11 cellular contexts compared by ENCODE assay signal in the genomic region with DNA sequence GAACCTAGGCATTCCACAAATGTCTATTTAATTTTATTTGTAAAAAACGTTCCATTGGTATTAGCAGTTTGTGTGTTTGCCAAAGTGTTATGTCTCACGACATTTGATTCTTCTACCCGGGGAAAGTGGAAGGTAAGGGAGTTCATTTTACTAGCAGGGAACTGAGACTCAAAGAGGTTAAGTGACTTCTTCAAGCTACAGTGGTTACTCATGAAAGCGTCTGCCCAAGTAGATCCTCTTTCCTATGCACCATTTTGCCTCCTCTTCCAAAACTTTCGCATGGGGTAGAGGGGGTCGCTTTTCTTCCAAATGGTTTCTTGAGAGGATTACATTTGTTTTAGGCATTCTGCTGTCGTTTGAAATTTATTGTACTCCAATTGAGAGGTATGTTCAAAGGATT. TPM values are rescaled to one million over a fixed set of nuclear protein-coding genes. Genes with fewer than 3 reads are reported as not detected.
DNase-seq lines count a peak whose midpoint lies in the region; ATAC-seq and TF ChIP-seq lines count a peak whose summit lies in the region.
"Had no signal": no experiment of that assay in that cellular context is flagged by ENCODE, and none has a peak within 500 bp of the region (broad histone marks: within the 10 kb centered on the region; RNA-seq: fewer than 3 reads in every experiment).

No MANE protein-coding gene starts in this region.

- H3K27me3 ChIP-seq in mammary epithelial cell (ENCODE audit: insufficient read depth, low read length): no peaks in the 10 kb centered on the region

- H3K27ac Mint-ChIP-seq in natural killer cell treated with Interleukin-12 subunit alpha and Interleukin-12 subunit beta and Interleukin-15 and Interleukin-18, amount 100 ng/mL, for 72 hours: peak overlapping the region; percentile 72 to 91

- H3K9me3 ChIP-seq in mammary epithelial cell (replicated peaks; ENCODE audit: insufficient read depth, low read length): no peaks in the 10 kb centered on the region

- H4K20me1 ChIP-seq in mammary epithelial cell (ENCODE audit: insufficient read depth, low read length): no peaks in the 10 kb centered on the region

- intact Hi-C loops in mammary epithelial cell (cut with micrococcal nuclease): no loop called here

- H3K27ac ChIP-seq in mammary epithelial cell (ENCODE audit: insufficient read depth, low read depth, low read length): no peak overlapping the region

- H3K4me1 Mint-ChIP-seq in natural killer cell treated with Interleukin-12 subunit alpha and Interleukin-12 subunit beta and Interleukin-15 and Interleukin-18, amount 100 ng/mL, for 72 hours (ENCODE audit: low read depth in 2 of 2): peaks cover 52 to 63% of the 10 kb centered on the region in 2 donors

- TF ChIP-seq CTCF in mammary epithelial cell (conservative IDR thresholded peaks at IDR 0.05 in 1 of 2, IDR thresholded peaks at IDR 0.05 in 1 of 2; ENCODE audit: extremely low read depth in 1 of 2, insufficient read depth in 1 of 2, low read depth in 1 of 2, low read length in 2 of 2): no peak

- no peak overlapping the region for H2AFZ ChIP-seq in mammary epithelial cell (ENCODE audit: low read depth, low read length)

- H3K36me3 Mint-ChIP-seq in natural killer cell treated with Interleukin-12 subunit alpha and Interleukin-12 subunit beta and Interleukin-15 and Interleukin-18, amount 100 ng/mL, for 72 hours: no peaks in the 10 kb centered on the region

- H3K9me3 Mint-ChIP-seq in natural killer cell treated with Interleukin-12 subunit alpha and Interleukin-12 subunit beta and Interleukin-15 and Interleukin-18, amount 100 ng/mL, for 72 hours: no peaks in the 10 kb centered on the region

- no peak overlapping the region for H3K9ac ChIP-seq in mammary epithelial cell (ENCODE audit: insufficient read depth, low read length)

- peaks cover 2% of the 10 kb centered on the region for H3K79me2 ChIP-seq in mammary epithelial cell (ENCODE audit: insufficient read depth, low read length)

- dilution Hi-C loops in mammary epithelial cell (cut with HindIII; ENCODE audit: low sequenced_read_pairs): no loop called here

- ATAC-seq in GM19025 (IDR thresholded peaks at IDR 0.05; ENCODE audit: low read depth, unreplicated experiment): peak; percentile 54
- ATAC-seq in HG02588 (IDR thresholded peaks at IDR 0.05; ENCODE audit: unreplicated experiment): peak; percentile 48
- ATAC-seq in HG03469 (IDR thresholded peaks at IDR 0.05; ENCODE audit: unreplicated experiment): peak; percentile 64
- no peak for ATAC-seq in natural killer cell treated with Interleukin-12 subunit alpha and Interleukin-12 subunit beta and Interleukin-15 and Interleukin-18, amount 100 ng/mL, for 72 hours
- ATAC-seq: HepG2 had no signal

- H3K36me3 ChIP-seq in mammary epithelial cell (ENCODE audit: insufficient read depth, low read length): no peaks in the 10 kb centered on the region

- peaks cover 2% of the 10 kb centered on the region for H3K4me1 ChIP-seq in mammary epithelial cell (ENCODE audit: insufficient read depth, low read length)

- no peak for DNase-seq in natural killer cell treated with Interleukin-12 subunit alpha and Interleukin-12 subunit beta and Interleukin-15 and Interleukin-18, amount 100 ng/mL, for 72 hours (ENCODE audit: low spot score)
- DNase-seq in NCI-H2196 treated with DMSO at 0.1 percent for 48 hours (lab: John Stamatoyannopoulos, UW; ENCODE audit: unreplicated experiment) (no peak), HK-2 (ENCODE audit: unreplicated experiment) (no peak), occipital lobe (lab: John Stamatoyannopoulos, UW) (no peak), mammary epithelial cell (no peak)
- DNase-seq: activated CD4-positive, alpha-beta T cell treated with anti-CD3 and anti-CD28 coated beads for 1 hour had no signal

- no peak overlapping the region for H3K4me3 Mint-ChIP-seq in natural killer cell treated with Interleukin-12 subunit alpha and Interleukin-12 subunit beta and Interleukin-15 and Interleukin-18, amount 100 ng/mL, for 72 hours

- H3K4me3 ChIP-seq in mammary epithelial cell (replicated peaks in 1 of 3; ENCODE audit: insufficient read depth in 1 of 3, low read depth in 2 of 3, low read length in 3 of 3): no peak overlapping the region

- H3K27me3 Mint-ChIP-seq in natural killer cell treated with Interleukin-12 subunit alpha and Interleukin-12 subunit beta and Interleukin-15 and Interleukin-18, amount 100 ng/mL, for 72 hours: no peaks in the 10 kb centered on the region

- BruUV-seq in mammary epithelial cell (replicated peaks; lab: Mats Ljungman, UMichigan): no TSS peak

- CTCF ChIA-PET in mammary epithelial cell (lab: Charles Lee; ENCODE audit: low non-redundant PET): no interaction called here

- in situ Hi-C loops in mammary epithelial cell (cut with MboI; ENCODE audit: low sequenced_read_pairs in 2 of 2): no loop called here

- H3K4me2 ChIP-seq in mammary epithelial cell (ENCODE audit: insufficient read depth, low read depth, low read length): no peak overlapping the region

- 98% methylated on average over 6 of the region's 7 CpGs for WGBS in mammary epithelial cell (ENCODE audit: low coverage, missing lambda C conversion rate)

RNA-seq across cellular contexts. Expression of a gene that starts 9.0 kb away (rescaled TPM):
- total RNA-seq in natural killer cell treated with Interleukin-12 subunit alpha and Interleukin-12 subunit beta and Interleukin-15 and Interleukin-18, amount 100 ng/mL, for 72 hours: 10 to 100 TPM; 78.4 to 88.3 TPM
- total RNA-seq in occipital lobe: 14.2 TPM
- total RNA-seq in mammary epithelial cell: 10 to 100 TPM in 1 of 2 donors, 1 to 10 TPM in 1; 8.6 to 16.2 TPM
- 3.4 TPM for polyA plus RNA-seq in mammary epithelial cell
- 9.9 TPM for polyA minus RNA-seq in mammary epithelial cell

RNA-seq across cellular contexts. Expression of a gene that starts 37.2 kb away (rescaled TPM):
- not detected for total RNA-seq in natural killer cell treated with Interleukin-12 subunit alpha and Interleukin-12 subunit beta and Interleukin-15 and Interleukin-18, amount 100 ng/mL, for 72 hours
- total RNA-seq in occipital lobe: not detected
- not detected for total RNA-seq in mammary epithelial cell
- polyA plus RNA-seq in mammary epithelial cell: not detected
- not detected for polyA minus RNA-seq in mammary epithelial cell
- total RNA-seq: HepG2, mononuclear cell had no signal
- polyA plus RNA-seq: HepG2 had no signal

Comparison
In these comparisons a context has a peak if more than half of its experiments do, and no peak if none do; other contexts are left out.
1. ATAC-seq: peak in GM19025 (single experiment), HG02588 (single experiment) and HG03469 (single experiment); none in natural killer cell treated with Interleukin-12 subunit alpha and Interleukin-12 subunit beta and Interleukin-15 and Interleukin-18, amount 100 ng/mL, for 72 hours (0 of 2).